Comparison of ENCODE assay signal across 8 cellular contexts in the genomic region with DNA sequence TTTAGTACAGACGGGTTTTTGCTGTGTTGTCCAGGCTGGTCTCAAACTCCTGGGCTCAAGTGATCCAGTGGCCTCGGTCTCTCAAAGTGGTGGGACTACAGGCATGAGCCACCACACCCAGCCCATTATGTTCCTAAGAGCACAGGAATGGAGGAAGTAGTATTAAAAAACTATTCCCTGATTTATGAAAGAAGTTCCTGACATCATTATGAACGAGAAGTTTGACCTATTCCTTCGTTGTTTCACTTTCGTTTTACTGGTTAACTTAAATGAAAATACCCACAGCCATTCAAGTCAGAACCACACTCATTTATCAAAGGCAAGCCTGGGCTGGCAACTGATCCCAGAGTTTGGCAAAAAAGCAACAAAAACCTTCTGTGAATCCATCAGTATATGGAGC. TPM values are rescaled to one million over a fixed set of nuclear protein-coding genes. Genes with fewer than 3 reads are reported as not detected.
A peak's percentile ranks its signal among the peaks of the same experiment; 100 is the strongest.
DNase-seq lines count a peak whose midpoint lies in the region; ATAC-seq, FAIRE-seq and TF ChIP-seq lines count a peak whose summit lies in the region.

No MANE protein-coding gene starts in this region.

- dilution Hi-C loops in IMR-90 (cut with HindIII; ENCODE audit: low sequenced_read_pairs, unreplicated experiment) = no loop called here

- no peaks in the 10 kb centered on the region for H3K36me3 Mint-ChIP-seq in activated naive CD8-positive, alpha-beta T cell treated with anti-CD3 and anti-CD28 coated beads, Interleukin-2, amount 10 ng/mL, durations not matched to agents 7 days and 5 days
- no peaks in the 10 kb centered on the region; the same call in 2 of the 3 replicates for H3K36me3 Mint-ChIP-seq in GM23338 (ENCODE audit: low read depth)

- no TSS peak for BruUV-seq in IMR-90 (replicated peaks; lab: Mats Ljungman, UMichigan)
- BruUV-seq in HepG2 (replicated peaks; lab: Mats Ljungman, UMichigan) = no TSS peak

- H3K27ac ChIP-seq in IMR-90 (ENCODE audit: insufficient read depth, low read length) (peak overlapping the region; percentile 55; the same call in 1 of the 2 replicates), HepG2 (ENCODE audit: extremely low read length, insufficient read depth, low read length) (no peak overlapping the region), substantia nigra (ENCODE audit: low read depth, low read length, poor library complexity, severe bottlenecking) (no peak overlapping the region), GM23338 (ENCODE audit: low read depth) (no peak overlapping the region)

- H4K91ac ChIP-seq in IMR-90 (ENCODE audit: insufficient read depth, low read depth, low read length) = no peak overlapping the region

- H4K20me1 ChIP-seq in IMR-90 (ENCODE audit: insufficient read depth, low read length) (no peaks in the 10 kb centered on the region), HepG2 (ENCODE audit: insufficient read depth, low read length) (no peaks in the 10 kb centered on the region), GM23338 (replicated peaks; ENCODE audit: insufficient read depth) (no peaks in the 10 kb centered on the region)

- peak overlapping the region; percentile 77 for H2AFZ ChIP-seq in IMR-90 (replicated peaks; ENCODE audit: low read length, poor library complexity)
- H2AFZ ChIP-seq in HepG2 (ENCODE audit: low read length) = peak overlapping the region; percentile 80
- H2AFZ ChIP-seq in GM23338 = no peak overlapping the region

- H3K9me3 ChIP-seq in IMR-90 (ENCODE audit: control insufficient read depth, insufficient read depth, low read length) (no peaks in the 10 kb centered on the region), HepG2 (ENCODE audit: low read length) (no peaks in the 10 kb centered on the region)

- H3K4me3 ChIP-seq in AG10803 (ENCODE audit: low read length) (peak overlapping the region; percentile 23), IMR-90 (ENCODE audit: insufficient read depth, low read depth, low read length) (peak overlapping the region; percentile 52; the same call in 1 of the 2 replicates), HepG2 (replicated peaks in 1 of 3; ENCODE audit: insufficient read depth in 1 of 3, low read depth in 2 of 3, low read length in 3 of 3) (peak overlapping the region; percentile 47 to 68 (median 58)), GM23338 (no peak overlapping the region)

- no peaks in the 10 kb centered on the region for H3K79me2 ChIP-seq in HepG2 (ENCODE audit: insufficient read depth, low read length)
- no peaks in the 10 kb centered on the region for H3K79me2 ChIP-seq in GM23338 (replicated peaks; ENCODE audit: insufficient read depth)

- TF ChIP-seq EP300 in HepG2 (IDR thresholded peaks at IDR 0.05; ENCODE audit: low read depth in 2 of 2, low read length in 2 of 2) (no peak), HepG2 (CRISPR knock-in tag; IDR thresholded peaks at IDR 0.05; ENCODE audit: borderline replicate concordance) (no peak)

- 0 out of 3 replicates have a peak overlapping the region, but pooled peaks have one; percentile 50 for H2BK15ac ChIP-seq in IMR-90 (ENCODE audit: low read depth, low read length)

- TF ChIP-seq POLR2A in IMR-90 (IDR thresholded peaks at IDR 0.05; ENCODE audit: low read depth, low read length) (no peak), HepG2 (IDR thresholded peaks at IDR 0.05; ENCODE audit: insufficient read depth in 1 of 2, low read depth in 2 of 2, low read length in 2 of 2) (no peak)

- H3K56ac ChIP-seq in IMR-90 (ENCODE audit: extremely low read depth, insufficient read depth, low read length) = no peak overlapping the region

- TF ChIP-seq CTCF in AG10803 (conservative IDR thresholded peaks at IDR 0.05; ENCODE audit: low read length) (no peak), IMR-90 (conservative IDR thresholded peaks at IDR 0.05; ENCODE audit: low read depth, low read length) (no peak), HepG2 (CRISPR knock-in tag; IDR thresholded peaks at IDR 0.05) (no peak), GM23338 (conservative IDR thresholded peaks at IDR 0.05; ENCODE audit: low read depth in 2 of 2) (no peak)

- CTCF ChIA-PET in IMR-90 (lab: Yijun Ruan, JAX) = no interaction called here
- CTCF ChIA-PET in HepG2 (lab: Yijun Ruan, JAX; ENCODE audit: low intra/inter-chr PET ratio, low total read pairs) = no interaction called here

- no peaks in the 10 kb centered on the region for H3F3A ChIP-seq in GM23338 (replicated peaks; ENCODE audit: low read depth)

- DNase-seq in AG10803 (ENCODE audit: low read depth) (peak; percentile 30), IMR-90 (peak; percentile 52), HepG2 (ENCODE audit: low spot score) (no peak), substantia nigra (lab: John Stamatoyannopoulos, UW) (no peak), GM23338 (ENCODE audit: low spot score) (no peak)
- DNase-seq in activated naive CD8-positive, alpha-beta T cell treated with anti-CD3 and anti-CD28 coated beads, Interleukin-2, amount 10 ng/mL, durations not matched to agents 7 days and 5 days = no peak
- DNase-seq in central memory CD4-positive, alpha-beta T cell = no peak

- H2BK5ac ChIP-seq in IMR-90 (ENCODE audit: low read depth, low read length, poor library complexity, severe bottlenecking) = peak overlapping the region; percentile 61

- peak overlapping the region; percentile 67 for H3K14ac ChIP-seq in IMR-90 (replicated peaks; ENCODE audit: low read depth, low read length)

- H4K5ac ChIP-seq in IMR-90 (ENCODE audit: low read depth, low read length) = peak overlapping the region; percentile 99

- peak overlapping the region; percentile 64; the same call in 1 of the 2 replicates for H3K23ac ChIP-seq in IMR-90 (ENCODE audit: low read depth, low read length)

- H3K79me1 ChIP-seq in IMR-90 (ENCODE audit: low read depth in 1 of 2, low read length in 2 of 2) = no peaks in the 10 kb centered on the region

- POLR2A ChIA-PET in IMR-90 (lab: Charles Lee; ENCODE audit: unreplicated experiment) (no interaction called here), HepG2 (lab: Yijun Ruan, JAX) (no interaction called here)
- POLR2A ChIA-PET in activated naive CD8-positive, alpha-beta T cell treated with anti-CD3 and anti-CD28 coated beads, Interleukin-2, amount 10 ng/mL, durations not matched to agents 7 days and 5 days (lab: Charles Lee) = no interaction called here

- H2AK5ac ChIP-seq in IMR-90 (ENCODE audit: low read depth, low read length) = no peak overlapping the region

- peak overlapping the region; percentile 95 for H2BK120ac ChIP-seq in IMR-90 (ENCODE audit: low read depth, low read length)

- peak overlapping the region; percentile 93 for H3K18ac ChIP-seq in IMR-90 (ENCODE audit: low read depth, low read length)

- H2AK9ac ChIP-seq in IMR-90 (replicated peaks; ENCODE audit: low read depth, low read length, poor library complexity) = no peak overlapping the region

- no peaks in the 10 kb centered on the region for H3K9me3 Mint-ChIP-seq in activated naive CD8-positive, alpha-beta T cell treated with anti-CD3 and anti-CD28 coated beads, Interleukin-2, amount 10 ng/mL, durations not matched to agents 7 days and 5 days
- no peaks in the 10 kb centered on the region for H3K9me3 Mint-ChIP-seq in GM23338

- peak overlapping the region; percentile 51 to 88 for H4K8ac ChIP-seq in IMR-90 (ENCODE audit: low read depth in 2 of 2, low read length in 2 of 2)

- 50% methylated on average over 2 of the region's 5 CpGs; no CpG with 5 or more reads in 1 of the 2 experiments for WGBS in IMR-90 (ENCODE audit: extremely low coverage in 2 of 2, insufficient read length in 1 of 2), 2 experiments
- 4% methylated on average over 5 of the region's 5 CpGs for WGBS in HepG2 (ENCODE audit: low lambda C conversion rate)

- H3K9ac ChIP-seq in IMR-90 (ENCODE audit: low read depth, low read length) = peak overlapping the region; percentile 73
- H3K9ac ChIP-seq in HepG2 (ENCODE audit: insufficient read depth, low read depth, low read length) = peak overlapping the region; percentile 55

- peak overlapping the region; percentile 64 for H3K4me3 Mint-ChIP-seq in activated naive CD8-positive, alpha-beta T cell treated with anti-CD3 and anti-CD28 coated beads, Interleukin-2, amount 10 ng/mL, durations not matched to agents 7 days and 5 days
- H3K4me3 Mint-ChIP-seq in GM23338 = no peak overlapping the region

- H3K27me3 ChIP-seq in IMR-90 (ENCODE audit: control insufficient read depth, insufficient read depth, low read length) (peaks cover 9% of the 10 kb centered on the region; the same call in 1 of the 2 replicates), HepG2 (ENCODE audit: control insufficient read depth in 1 of 2, insufficient read depth in 2 of 2, low read length in 2 of 2) (peaks cover 4 to 16% of the 10 kb centered on the region in 2 experiments; a peak in 4 of 5 replicates), GM23338 (ENCODE audit: insufficient read depth) (peaks cover 10% of the 10 kb centered on the region; the same call in 1 of the 2 replicates)

- intact Hi-C loops in IMR-90 (cut with micrococcal nuclease) (loop anchor here (10.0 kb wide), 1 partner anchor 52 kb away; no protein-coding TSS in a partner anchor), HepG2 (cut with micrococcal nuclease; ENCODE audit: unreplicated experiment) (no loop called here)

- in situ Hi-C loops in IMR-90 (cut with MboI; ENCODE audit: low sequenced_read_pairs) (no loop called here), HepG2 (cut with HindIII; ENCODE audit: extremely low pct_ligation_motif_present, low pct_unique_long_range_greater_than_20kb) (no loop called here)

- FAIRE-seq in HepG2 (lab: Jason Lieb, UNC) = no peak

- H3K36me3 ChIP-seq in IMR-90 (ENCODE audit: control insufficient read depth, insufficient read depth, low read length) = no peaks in the 10 kb centered on the region
- H3K36me3 ChIP-seq in HepG2 (replicated peaks in 1 of 2; ENCODE audit: control insufficient read depth in 1 of 2, insufficient read depth in 2 of 2, low read length in 2 of 2) = no peaks in the 10 kb centered on the region
- no peaks in the 10 kb centered on the region for H3K36me3 ChIP-seq in GM23338 (ENCODE audit: insufficient read depth)

- H3K9me2 ChIP-seq in GM23338 (ENCODE audit: insufficient read depth) = no peaks in the 10 kb centered on the region

- peak overlapping the region; percentile 71 for H3K27ac Mint-ChIP-seq in activated naive CD8-positive, alpha-beta T cell treated with anti-CD3 and anti-CD28 coated beads, Interleukin-2, amount 10 ng/mL, durations not matched to agents 7 days and 5 days
- H3K27ac Mint-ChIP-seq in GM23338 = no peak overlapping the region

- peak overlapping the region; percentile 88 for H3K4ac ChIP-seq in IMR-90 (ENCODE audit: low read depth, low read length)

- TF ChIP-seq RAD21 in IMR-90 (IDR thresholded peaks at IDR 0.05; ENCODE audit: low read length) (no peak), HepG2 (CRISPR knock-in tag; IDR thresholded peaks at IDR 0.05) (no peak)

- H2BK20ac ChIP-seq in IMR-90 (ENCODE audit: low read depth, low read length) = peak overlapping the region; percentile 43; the same call in 1 of the 2 replicates

- H3K4me2 ChIP-seq in IMR-90 (ENCODE audit: low read depth, low read length) (peak overlapping the region; percentile 100), HepG2 (ENCODE audit: low read depth, low read length) (peak overlapping the region; percentile 75), GM23338 (no peak overlapping the region)

- H3K4me1 ChIP-seq in IMR-90 (ENCODE audit: control insufficient read depth, insufficient read depth, low read length) (peaks cover 6% of the 10 kb centered on the region), HepG2 (ENCODE audit: insufficient read depth, low read length) (peaks cover 92% of the 10 kb centered on the region), GM23338 (ENCODE audit: insufficient read depth) (no peaks in the 10 kb centered on the region)

- ATAC-seq in IMR-90 (ENCODE audit: low read depth) (peak; percentile 13; the same call in 1 of the 2 replicates), HepG2 (no peak), HG03457 (IDR thresholded peaks at IDR 0.05; ENCODE audit: unreplicated experiment) (no peak), GM23338 (no peak)
- ATAC-seq in activated naive CD8-positive, alpha-beta T cell treated with anti-CD3 and anti-CD28 coated beads, Interleukin-2, amount 10 ng/mL, durations not matched to agents 7 days and 5 days (ENCODE audit: low read depth) = peak; percentile 56

- H3K4me1 Mint-ChIP-seq in activated naive CD8-positive, alpha-beta T cell treated with anti-CD3 and anti-CD28 coated beads, Interleukin-2, amount 10 ng/mL, durations not matched to agents 7 days and 5 days = peaks cover 5% of the 10 kb centered on the region
- H3K4me1 Mint-ChIP-seq in GM23338 = peaks cover 8% of the 10 kb centered on the region

- peaks cover 6% of the 10 kb centered on the region; the same call in 1 of the 2 replicates for H3K9me1 ChIP-seq in IMR-90 (ENCODE audit: insufficient read depth, low read length)

- peaks cover 14% of the 10 kb centered on the region for H3K27me3 Mint-ChIP-seq in activated naive CD8-positive, alpha-beta T cell treated with anti-CD3 and anti-CD28 coated beads, Interleukin-2, amount 10 ng/mL, durations not matched to agents 7 days and 5 days
- peaks cover 42% of the 10 kb centered on the region for H3K27me3 Mint-ChIP-seq in GM23338 (ENCODE audit: insufficient read depth, low read depth, poor library complexity)

RNA-seq across cellular contexts. Expression of gene CBX4, which starts 13.5 kb away (rescaled TPM):
- total RNA-seq in IMR-90 (2012; rRNA removed) (3.2 and 5.3 TPM in 2 replicates), HepG2 (2016; rRNA removed; fragmentation: Illumina TruSeq; extraction: Trizol) (17.1 and 25.8 TPM in 2 replicates)
- polyA plus RNA-seq in IMR-90 (2012; rRNA removed) (9.4 and 12.9 TPM in 2 replicates), HepG2 (2011; rRNA removed) (50.8 and 61.1 TPM in 2 replicates), GM23338 (2016; fragmentation: Nextera tagmentation; extraction: Ambion mirVana) (1.4 TPM in 2 replicates)
- polyA plus RNA-seq in IMR-90 (2012; cell fraction: cytosol; rRNA removed) = 13.2 and 18.5 TPM in 2 replicates
- polyA plus RNA-seq in IMR-90 (2012; cell fraction: nucleus; rRNA removed; ENCODE audit: low replicate concordance) = 21.8 and 29.2 TPM in 2 replicates
- 10 to 100 TPM; 53.8 to 54.4 TPM for total RNA-seq in activated naive CD8-positive, alpha-beta T cell treated with anti-CD3 and anti-CD28 coated beads, Interleukin-2, amount 10 ng/mL, durations not matched to agents 7 days and 5 days
- 4.7 and 4.8 TPM in 2 replicates for total RNA-seq in HepG2 (2016; cell fraction: cytosol; rRNA removed; fragmentation: Illumina TruSeq; extraction: Trizol; ENCODE audit: low read depth)
- total RNA-seq in HepG2 (2016; cell fraction: insoluble cytoplasmic fraction; rRNA removed; fragmentation: Illumina TruSeq; extraction: Trizol) = 17.7 and 25.2 TPM in 2 replicates
- 13.9 and 15.1 TPM in 2 replicates for total RNA-seq in HepG2 (2016; cell fraction: membrane; rRNA removed; fragmentation: Illumina TruSeq; extraction: Trizol)
- 18.5 and 22.8 TPM in 2 replicates for total RNA-seq in HepG2 (2016; cell fraction: nucleus; rRNA removed; fragmentation: Illumina TruSeq; extraction: Trizol)
- polyA plus RNA-seq in HepG2 (2011; cell fraction: cytosol; rRNA removed) = 31.1 and 45.6 TPM in 2 replicates
- polyA plus RNA-seq in HepG2 (2011; cell fraction: nucleus; rRNA removed) = 117 and 122 TPM in 2 replicates
- polyA plus RNA-seq in HepG2 (2012) = 27.9 and 32.4 TPM in 2 replicates
- polyA plus RNA-seq in HepG2 (2016; cell fraction: cytosol; fragmentation: Illumina TruSeq; extraction: Trizol; ENCODE audit: low read depth) = 3.7 and 4.2 TPM in 2 replicates
- polyA plus RNA-seq in HepG2 (2016; cell fraction: insoluble cytoplasmic fraction; fragmentation: Illumina TruSeq; extraction: Trizol; ENCODE audit: low read depth) = 29.4 and 33.0 TPM in 2 replicates
- 11.7 and 12.5 TPM in 2 replicates for polyA plus RNA-seq in HepG2 (2016; cell fraction: membrane; fragmentation: Illumina TruSeq; extraction: Trizol; ENCODE audit: low read depth)
- 60.4 and 60.8 TPM in 2 replicates for polyA plus RNA-seq in HepG2 (2016; cell fraction: nucleus; fragmentation: Illumina TruSeq; extraction: Trizol; ENCODE audit: insufficient read depth, low read depth)
- polyA minus RNA-seq in HepG2 (2011; rRNA and poly(A)+ RNA removed; ENCODE audit: low replicate concordance) = 17.1 and 51.0 TPM in 2 replicates
- 33.1 and 38.6 TPM in 2 replicates for polyA minus RNA-seq in HepG2 (2011; cell fraction: cytosol; rRNA and poly(A)+ RNA removed)
- 17.8 and 25.2 TPM in 2 replicates for polyA minus RNA-seq in HepG2 (2011; cell fraction: nucleus; rRNA and poly(A)+ RNA removed)
- 4.6 and 5.7 TPM in 2 replicates for total RNA-seq in GM23338 (2014; rRNA removed; shearing (Covaris generic))

RNA-seq across cellular contexts. Expression of gene CBX8, which starts 55.9 kb away (rescaled TPM):
- total RNA-seq in IMR-90 (2012; rRNA removed) (5.3 and 5.4 TPM in 2 replicates), HepG2 (2016; rRNA removed; fragmentation: Illumina TruSeq; extraction: Trizol) (12.0 and 12.6 TPM in 2 replicates)
- polyA plus RNA-seq in IMR-90 (2012; rRNA removed) (2.4 and 3.2 TPM in 2 replicates), HepG2 (2011; rRNA removed) (0.34 and 0.76 TPM in 2 replicates), GM23338 (2016; fragmentation: Nextera tagmentation; extraction: Ambion mirVana) (1.1 and 1.3 TPM in 2 replicates)
- polyA plus RNA-seq in IMR-90 (2012; cell fraction: cytosol; rRNA removed) = 0.49 and 1.0 TPM in 2 replicates
- polyA plus RNA-seq in IMR-90 (2012; cell fraction: nucleus; rRNA removed; ENCODE audit: low replicate concordance) = 1.4 and 2.6 TPM in 2 replicates
- total RNA-seq in activated naive CD8-positive, alpha-beta T cell treated with anti-CD3 and anti-CD28 coated beads, Interleukin-2, amount 10 ng/mL, durations not matched to agents 7 days and 5 days = 1 to 10 TPM; 4.9 to 5.5 TPM
- total RNA-seq in HepG2 (2016; cell fraction: cytosol; rRNA removed; fragmentation: Illumina TruSeq; extraction: Trizol; ENCODE audit: low read depth) = 1.3 and 2.4 TPM in 2 replicates
- total RNA-seq in HepG2 (2016; cell fraction: insoluble cytoplasmic fraction; rRNA removed; fragmentation: Illumina TruSeq; extraction: Trizol) = 12.8 and 13.5 TPM in 2 replicates
- 4.8 and 5.6 TPM in 2 replicates for total RNA-seq in HepG2 (2016; cell fraction: membrane; rRNA removed; fragmentation: Illumina TruSeq; extraction: Trizol)
- 5.7 and 8.6 TPM in 2 replicates for total RNA-seq in HepG2 (2016; cell fraction: nucleus; rRNA removed; fragmentation: Illumina TruSeq; extraction: Trizol)
- polyA plus RNA-seq in HepG2 (2011; cell fraction: cytosol; rRNA removed) = 0.72 and 0.99 TPM in 2 replicates
- 3.4 and 5.0 TPM in 2 replicates for polyA plus RNA-seq in HepG2 (2011; cell fraction: nucleus; rRNA removed)
- 7.4 and 7.7 TPM in 2 replicates for polyA plus RNA-seq in HepG2 (2012)
- 0.54 and 0.80 TPM in 2 replicates for polyA plus RNA-seq in HepG2 (2016; cell fraction: cytosol; fragmentation: Illumina TruSeq; extraction: Trizol; ENCODE audit: low read depth)
- polyA plus RNA-seq in HepG2 (2016; cell fraction: insoluble cytoplasmic fraction; fragmentation: Illumina TruSeq; extraction: Trizol; ENCODE audit: low read depth) = 10.9 and 11.0 TPM in 2 replicates
- polyA plus RNA-seq in HepG2 (2016; cell fraction: membrane; fragmentation: Illumina TruSeq; extraction: Trizol; ENCODE audit: low read depth) = 1.4 TPM in 2 replicates
- polyA plus RNA-seq in HepG2 (2016; cell fraction: nucleus; fragmentation: Illumina TruSeq; extraction: Trizol; ENCODE audit: insufficient read depth, low read depth) = 15.7 and 18.7 TPM in 2 replicates
- 1.2 and 1.6 TPM in 2 replicates for polyA minus RNA-seq in HepG2 (2011; rRNA and poly(A)+ RNA removed; ENCODE audit: low replicate concordance)
- 1.8 and 1.9 TPM in 2 replicates for polyA minus RNA-seq in HepG2 (2011; cell fraction: cytosol; rRNA and poly(A)+ RNA removed)
- 0.77 and 0.87 TPM in 2 replicates for polyA minus RNA-seq in HepG2 (2011; cell fraction: nucleus; rRNA and poly(A)+ RNA removed)
- 0.16 and 1.0 TPM in 2 replicates for total RNA-seq in GM23338 (2014; rRNA removed; shearing (Covaris generic))

Comparison
In these comparisons a context has a peak if more than half of its experiments do, and no peak if none do; other contexts are left out.
1. DNase-seq: peak in AG10803 (single experiment) and IMR-90 (single experiment); none in activated naive CD8-positive, alpha-beta T cell treated with anti-CD3 and anti-CD28 coated beads, Interleukin-2, amount 10 ng/mL, durations not matched to agents 7 days and 5 days (single experiment), HepG2 (single experiment), substantia nigra (0 of 49), central memory CD4-positive, alpha-beta T cell (single experiment) and GM23338 (single experiment).
2. ATAC-seq: peak in IMR-90 (single experiment) and activated naive CD8-positive, alpha-beta T cell treated with anti-CD3 and anti-CD28 coated beads, Interleukin-2, amount 10 ng/mL, durations not matched to agents 7 days and 5 days (single experiment); none in HepG2 (single experiment), HG03457 (single experiment) and GM23338 (single experiment).